ENCODE assay signal across 26 cellular contexts in genomic region chr13:32098275-32098674, GRCh38.
DNase-seq lines count a peak whose midpoint lies in the region; ATAC-seq and TF ChIP-seq lines count a peak whose summit lies in the region.
"Had no signal": no experiment of that assay in that cellular context is flagged by ENCODE, and none has a peak within 500 bp of the region (broad histone marks: within the 10 kb centered on the region; RNA-seq: fewer than 3 reads in every experiment).

No MANE protein-coding gene starts in this region.

- peak overlapping the region in 1 of 10 donors; percentile 5 for H3K27ac ChIP-seq in heart right ventricle
- H3K27ac ChIP-seq in right atrium auricular region: no peak overlapping the region
- H3K27ac ChIP-seq: BLaER1, ovary, Peyer's patch, thoracic aorta, vagina, WERI-Rb-1 had no signal

- H3K36me3 Mint-ChIP-seq in stimulated activated naive B cell treated with anti-CD40 and anti-IgM and Interleukin-4, amounts not matched to agents 10 μg/mL and 1 μg/mL and 100 μg/mL, for 72 hours: no peaks in the 10 kb centered on the region
- H3K36me3 Mint-ChIP-seq: activated naive CD4-positive, alpha-beta T cell treated with anti-CD3 and anti-CD28 coated beads, Interleukin-2, amount 50 U/mL, for 24 hours; naive B cell had no signal

- DNase-seq in heart right ventricle (no peak), right atrium auricular region (ENCODE audit: low spot score) (no peak), NOMO-1 treated with dmso at 0.1 percent for 144 hours (lab: John Stamatoyannopoulos, UW; ENCODE audit: unreplicated experiment) (peak; percentile 12), ACHN (no peak), cerebellar cortex (ENCODE audit: low spot score) (no peak)
- DNase-seq in stimulated activated naive B cell treated with anti-CD40 and anti-IgM and Interleukin-4, amounts not matched to agents 10 μg/mL and 1 μg/mL and 100 μg/mL, for 72 hours: no peak
- DNase-seq: activated CD4-positive, alpha-beta T cell treated with anti-CD3 and anti-CD28 coated beads, Interleukin-2, amount 10 ng/mL, durations not matched to agents 7 days and 5 days; anterior cingulate cortex; caudate nucleus; COR-L47; dermis blood vessel endothelial cell; glutamatergic neuron; mesendoderm; naive B cell; NCI-H1417; ovary; Peyer's patch; stimulated activated naive CD8-positive, alpha-beta T cell treated with anti-CD3 and anti-CD28 coated beads, Interleukin-15, Interleukin-2, amounts not matched to agents 100 U/mL and 50 U/mL, for 24 hours; WERI-Rb-1 had no signal

- H3K27ac Mint-ChIP-seq in stimulated activated naive B cell treated with anti-CD40 and anti-IgM and Interleukin-4, amounts not matched to agents 10 μg/mL and 1 μg/mL and 100 μg/mL, for 72 hours: peak overlapping the region; percentile 43
- H3K27ac Mint-ChIP-seq: activated CD4-positive, alpha-beta T cell treated with anti-CD3 and anti-CD28 coated beads, Interleukin-2, amount 10 ng/mL, durations not matched to agents 7 days and 5 days; activated naive CD4-positive, alpha-beta T cell treated with anti-CD3 and anti-CD28 coated beads, Interleukin-2, amount 50 U/mL, for 24 hours; naive B cell had no signal

- H3K4me1 ChIP-seq in heart right ventricle (peaks cover 0 to 11% (median 0%) of the 10 kb centered on the region in 9 donors), right atrium auricular region (no peaks in the 10 kb centered on the region)
- H3K4me1 ChIP-seq: BLaER1, Peyer's patch, vagina had no signal

- H3K27me3 ChIP-seq in heart right ventricle (no peaks in the 10 kb centered on the region), right atrium auricular region (no peaks in the 10 kb centered on the region)
- H3K27me3 ChIP-seq: BLaER1, ovary, Peyer's patch, vagina had no signal

- TF ChIP-seq CTCF in heart right ventricle (IDR thresholded peaks at IDR 0.05) (no peak), right atrium auricular region (IDR thresholded peaks at IDR 0.05) (no peak)

- no peaks in the 10 kb centered on the region for H3K27me3 Mint-ChIP-seq in stimulated activated naive B cell treated with anti-CD40 and anti-IgM and Interleukin-4, amounts not matched to agents 10 μg/mL and 1 μg/mL and 100 μg/mL, for 72 hours
- H3K27me3 Mint-ChIP-seq: activated CD4-positive, alpha-beta T cell treated with anti-CD3 and anti-CD28 coated beads, Interleukin-2, amount 10 ng/mL, durations not matched to agents 7 days and 5 days; naive B cell had no signal

- H3K9me3 Mint-ChIP-seq in stimulated activated naive B cell treated with anti-CD40 and anti-IgM and Interleukin-4, amounts not matched to agents 10 μg/mL and 1 μg/mL and 100 μg/mL, for 72 hours: no peaks in the 10 kb centered on the region
- H3K9me3 Mint-ChIP-seq: activated CD4-positive, alpha-beta T cell treated with anti-CD3 and anti-CD28 coated beads, Interleukin-2, amount 10 ng/mL, durations not matched to agents 7 days and 5 days; activated naive CD4-positive, alpha-beta T cell treated with anti-CD3 and anti-CD28 coated beads, Interleukin-2, amount 50 U/mL, for 24 hours; naive B cell had no signal

- H3K4me1 Mint-ChIP-seq in stimulated activated naive B cell treated with anti-CD40 and anti-IgM and Interleukin-4, amounts not matched to agents 10 μg/mL and 1 μg/mL and 100 μg/mL, for 72 hours: no peaks in the 10 kb centered on the region
- H3K4me1 Mint-ChIP-seq: activated CD4-positive, alpha-beta T cell treated with anti-CD3 and anti-CD28 coated beads, Interleukin-2, amount 10 ng/mL, durations not matched to agents 7 days and 5 days; activated naive CD4-positive, alpha-beta T cell treated with anti-CD3 and anti-CD28 coated beads, Interleukin-2, amount 50 U/mL, for 24 hours; naive B cell had no signal

- intact Hi-C loops in heart right ventricle (cut with DNase I): no loop called here

- H3K36me3 ChIP-seq in heart right ventricle: peaks cover 0 to 24% (median 5%) of the 10 kb centered on the region in 9 donors
- H3K36me3 ChIP-seq in right atrium auricular region: peaks cover 15% of the 10 kb centered on the region
- H3K36me3 ChIP-seq: BLaER1, ovary, Peyer's patch, thoracic aorta had no signal

- peak in 6 of 8 donors; percentile 28 to 78 (median 58) for ATAC-seq in heart right ventricle
- peak; percentile 13 for ATAC-seq in esophagus mucosa
- no peak for ATAC-seq in stimulated activated naive B cell treated with anti-CD40 and anti-IgM and Interleukin-4, amounts not matched to agents 10 μg/mL and 1 μg/mL and 100 μg/mL, for 72 hours (replicated peaks)
- ATAC-seq in GM21723 (IDR thresholded peaks at IDR 0.05; ENCODE audit: unreplicated experiment): no peak
- ATAC-seq: GM12878; stimulated activated naive CD8-positive, alpha-beta T cell treated with anti-CD3 and anti-CD28 coated beads, Interleukin-15, Interleukin-2, amounts not matched to agents 100 U/mL and 50 U/mL, for 24 hours had no signal

- H3K9me3 ChIP-seq in heart right ventricle (no peaks in the 10 kb centered on the region), right atrium auricular region (no peaks in the 10 kb centered on the region)
- H3K9me3 ChIP-seq: BLaER1, ovary, Peyer's patch, thoracic aorta, vagina had no signal

- H3K4me3 Mint-ChIP-seq in stimulated activated naive B cell treated with anti-CD40 and anti-IgM and Interleukin-4, amounts not matched to agents 10 μg/mL and 1 μg/mL and 100 μg/mL, for 72 hours: no peak overlapping the region
- H3K4me3 Mint-ChIP-seq: activated CD4-positive, alpha-beta T cell treated with anti-CD3 and anti-CD28 coated beads, Interleukin-2, amount 10 ng/mL, durations not matched to agents 7 days and 5 days; activated naive CD4-positive, alpha-beta T cell treated with anti-CD3 and anti-CD28 coated beads, Interleukin-2, amount 50 U/mL, for 24 hours; naive B cell had no signal

- in situ Hi-C loops in ACHN (cut with HindIII; ENCODE audit: low pct_ligation_motif_present, low pct_unique_long_range_greater_than_20kb, low sequenced_read_pairs): no loop called here

- no peak overlapping the region for H3K4me3 ChIP-seq in heart right ventricle
- H3K4me3 ChIP-seq in right atrium auricular region: no peak overlapping the region
- H3K4me3 ChIP-seq: BLaER1, GM12878, ovary, Peyer's patch, thoracic aorta, vagina had no signal

- 50 to 58% methylated on average over 3 of the region's 3 CpGs for WGBS in heart right ventricle, 2 donors

Comparison
In these comparisons a context has a peak if more than half of its experiments do, and no peak if none do; other contexts are left out.
1. ATAC-seq: peak in heart right ventricle (6 of 8) and esophagus mucosa (single experiment); none in stimulated activated naive B cell treated with anti-CD40 and anti-IgM and Interleukin-4, amounts not matched to agents 10 μg/mL and 1 μg/mL and 100 μg/mL, for 72 hours (0 of 2) and GM21723 (single experiment).